In the genomic region with DNA sequence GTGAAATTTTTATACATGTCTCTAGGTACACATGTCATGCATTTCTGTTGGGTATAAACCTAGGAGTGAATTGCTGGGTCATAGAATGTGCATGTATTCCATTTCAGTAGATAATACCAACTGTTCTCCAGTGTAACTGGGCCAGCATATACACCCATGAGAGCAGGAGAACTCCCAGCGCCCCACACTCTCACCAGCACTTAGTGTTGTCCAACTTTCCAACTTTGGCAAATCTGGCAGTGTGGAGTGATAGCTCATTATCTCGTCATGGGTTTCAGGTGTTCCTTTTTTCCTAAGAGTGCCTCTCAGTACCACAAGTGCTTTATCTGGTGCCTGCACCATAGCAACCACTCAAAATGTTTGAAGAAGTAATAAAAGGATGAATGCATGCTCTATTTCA, we compare ENCODE assay signal across 19 cellular contexts.
"Had no signal": no experiment of that assay in that cellular context is flagged by ENCODE, and none has a peak within 500 bp of the region (broad histone marks: within the 10 kb centered on the region; RNA-seq: fewer than 3 reads in every experiment).

No MANE protein-coding gene starts in this region.

- ATAC-seq: effector memory CD8-positive, alpha-beta T cell; gastrocnemius medialis; heart right ventricle; left cardiac atrium; lower lobe of right lung; natural killer cell; sciatic nerve; stimulated activated memory B cell treated with anti-CD40 and anti-IgM and Interleukin-4, amounts not matched to agents 10 μg/mL and 1 μg/mL and 100 μg/mL, for 72 hours had no signal

- FAIRE-seq: kidney had no signal

- DNase-seq: effector memory CD8-positive, alpha-beta T cell; gastrocnemius medialis; heart right ventricle; immature natural killer cell; kidney; left cardiac atrium; left ventricle myocardium inferior; lower lobe of right lung; natural killer cell; posterior cingulate gyrus; spleen; stimulated activated CD4-positive, alpha-beta T cell treated with anti-CD3 and anti-CD28 coated beads, Interleukin-15, amount 100 ng/mL, for 24 hours; stimulated activated CD4-positive, alpha-beta T cell treated with anti-CD3 and anti-CD28 coated beads, Interleukin-1b, Interleukin-23, amount 100 ng/mL, for 48 hours; stimulated activated CD4-positive, alpha-beta T cell treated with anti-CD3 and anti-CD28 coated beads, Interleukin-4, amount 100 ng/mL, for 24 hours; tibial artery; upper lobe of left lung; uterus had no signal
